In genomic region chr10:130127612-130128607, GRCh38 we compare ENCODE assay signal across 8 cellular contexts. TPM values are rescaled to one million over a fixed set of nuclear protein-coding genes. Genes with fewer than 3 reads are reported as not detected.
DNase-seq lines count a peak whose midpoint lies in the region; ATAC-seq, FAIRE-seq and TF ChIP-seq lines count a peak whose summit lies in the region.

No MANE protein-coding gene starts in this region.

- H3K36me3 ChIP-seq in PC-3 (ENCODE audit: low read depth, low read length) (no peaks in the 10 kb centered on the region), pancreas (no peaks in the 10 kb centered on the region)

- no peaks in the 10 kb centered on the region for H3K4me1 ChIP-seq in PC-3 (ENCODE audit: insufficient read depth, low read length)
- H3K4me1 ChIP-seq in pancreas = no peaks in the 10 kb centered on the region

- peak overlapping the region; percentile 43 for H3K4me2 ChIP-seq in PC-3 (ENCODE audit: low read length)

- no peaks in the 10 kb centered on the region for H3K36me3 Mint-ChIP-seq in activated naive CD4-positive, alpha-beta T cell treated with anti-CD3 and anti-CD28 coated beads, Interleukin-2, amount 10 ng/mL, durations not matched to agents 7 days and 5 days

- POLR2A ChIA-PET in PC-3 (lab: Charles Lee; ENCODE audit: unreplicated experiment) = no interaction called here

- H3K9me3 ChIP-seq in PC-3 (ENCODE audit: low read length) (no peaks in the 10 kb centered on the region), pancreas (no peaks in the 10 kb centered on the region)

- CTCF ChIA-PET in PC-3 (lab: Charles Lee) = interaction anchor here (0.5 to 1.0 kb wide), 3 partner anchors 18 to 239 kb away, joined by 3 to 8 read pairs (median 4); partner anchors contain the start of gene C10orf143
- CTCF ChIA-PET in activated naive CD4-positive, alpha-beta T cell treated with anti-CD3 and anti-CD28 coated beads, Interleukin-2, amount 10 ng/mL, durations not matched to agents 7 days and 5 days (lab: Charles Lee) = interaction anchor here (0.8 to 2.0 kb wide), 11 partner anchors 10 to 237 kb away, joined by 3 to 15 read pairs (median 4); partner anchors contain the start of gene C10orf143

- FAIRE-seq in pancreas (lab: Jason Lieb, UNC) = no peak

- H3K4me1 Mint-ChIP-seq in activated naive CD4-positive, alpha-beta T cell treated with anti-CD3 and anti-CD28 coated beads, Interleukin-2, amount 10 ng/mL, durations not matched to agents 7 days and 5 days = peaks cover 7% of the 10 kb centered on the region

- no peak overlapping the region for H3K9ac ChIP-seq in PC-3 (ENCODE audit: low read length)

- no peak overlapping the region for H3K27ac Mint-ChIP-seq in activated naive CD4-positive, alpha-beta T cell treated with anti-CD3 and anti-CD28 coated beads, Interleukin-2, amount 10 ng/mL, durations not matched to agents 7 days and 5 days

- H3K9me2 ChIP-seq in PC-3 (replicated peaks; ENCODE audit: low read length) = no peaks in the 10 kb centered on the region

- TF ChIP-seq CTCF in PC-3 (conservative IDR thresholded peaks at IDR 0.05; ENCODE audit: low read depth, low read length) = peak; percentile 75
- peak; percentile 21 to 64 (median 50) for TF ChIP-seq CTCF in pancreas (IDR thresholded peaks at IDR 0.05)

- H3K27me3 ChIP-seq in PC-3 (ENCODE audit: low read length) = no peaks in the 10 kb centered on the region
- peaks cover 0 to 4% (median 0%) of the 10 kb centered on the region in 4 donors for H3K27me3 ChIP-seq in pancreas

- ATAC-seq in GM21526 (IDR thresholded peaks at IDR 0.05; ENCODE audit: low FRiP score, unreplicated experiment) = peak; percentile 96
- peak; percentile 98 for ATAC-seq in PC-3
- ATAC-seq in pancreas = peak; percentile 82 to 100 (median 97)

- DNase-seq in GDM1 (lab: John Stamatoyannopoulos, UW) (peak; percentile 48), HK-2 (ENCODE audit: unreplicated experiment) (peak; percentile 35), PC-3 (peak; percentile 72), globus pallidus (ENCODE audit: low spot score) (peak; percentile 56), pancreas (peak in 3 of 6 donors; percentile 39 to 69 (median 48)), cortex of kidney (lab: John Stamatoyannopoulos, UW) (no peak)
- DNase-seq in activated naive CD4-positive, alpha-beta T cell treated with anti-CD3 and anti-CD28 coated beads, Interleukin-2, amount 10 ng/mL, durations not matched to agents 7 days and 5 days = peak; percentile 63

- no peaks in the 10 kb centered on the region for H3F3A ChIP-seq in PC-3 (ENCODE audit: low read length, unreplicated experiment)

- H4K20me1 ChIP-seq in PC-3 (ENCODE audit: low read length) = no peaks in the 10 kb centered on the region

- WGBS in pancreas, 2 donors = 11 to 13% methylated on average over 12 of the region's 12 CpGs

- BruUV-seq in PC-3 (replicated peaks; lab: Mats Ljungman, UMichigan) = no TSS peak

- no peak overlapping the region for H3K4me3 ChIP-seq in PC-3 (ENCODE audit: low read length)
- H3K4me3 ChIP-seq in pancreas = no peak overlapping the region

- H3K27ac ChIP-seq in PC-3 (ENCODE audit: low read length) (no peak overlapping the region), pancreas (no peak overlapping the region)

- intact Hi-C loops in PC-3 (cut with micrococcal nuclease) = loop anchor here (1.0 to 5.0 kb wide), 3 partner anchors 17 to 1097 kb away; no protein-coding TSS in a partner anchor
- intact Hi-C loops in pancreas (cut with DNase I) = no loop called here

- peak overlapping the region; percentile 62; the same call in 1 of the 2 replicates for H2AFZ ChIP-seq in PC-3 (ENCODE audit: low read length)

- peaks cover 66% of the 10 kb centered on the region for H3K27me3 Mint-ChIP-seq in activated naive CD4-positive, alpha-beta T cell treated with anti-CD3 and anti-CD28 coated beads, Interleukin-2, amount 10 ng/mL, durations not matched to agents 7 days and 5 days

- no peaks in the 10 kb centered on the region for H3K79me2 ChIP-seq in PC-3 (ENCODE audit: low read length)

- no peaks in the 10 kb centered on the region for H3K9me3 Mint-ChIP-seq in activated naive CD4-positive, alpha-beta T cell treated with anti-CD3 and anti-CD28 coated beads, Interleukin-2, amount 10 ng/mL, durations not matched to agents 7 days and 5 days

- H3K4me3 Mint-ChIP-seq in activated naive CD4-positive, alpha-beta T cell treated with anti-CD3 and anti-CD28 coated beads, Interleukin-2, amount 10 ng/mL, durations not matched to agents 7 days and 5 days = no peak overlapping the region

RNA-seq across cellular contexts. Expression of gene GLRX3, which starts 8.3 kb away (rescaled TPM):
- 98.1 and 107 TPM in 2 replicates for total RNA-seq in PC-3 (2014; rRNA removed)
- 10 to 100 TPM; 19.2 to 33.5 (median 28.7) TPM for total RNA-seq in pancreas
- polyA plus RNA-seq in pancreas = 10 to 100 TPM; 26.0 to 26.8 TPM

RNA-seq across cellular contexts. Expression of gene C10orf143, which starts 17.3 kb away (rescaled TPM):
- total RNA-seq in PC-3 (2014; rRNA removed) = 0.29 TPM in 1 of 2 replicates, not detected in the other
- total RNA-seq in pancreas = 1 to 10 TPM; 1.6 to 3.3 (median 2.1) TPM
- 1 to 10 TPM; 7.0 to 7.1 TPM for polyA plus RNA-seq in pancreas
